In the genomic region with DNA sequence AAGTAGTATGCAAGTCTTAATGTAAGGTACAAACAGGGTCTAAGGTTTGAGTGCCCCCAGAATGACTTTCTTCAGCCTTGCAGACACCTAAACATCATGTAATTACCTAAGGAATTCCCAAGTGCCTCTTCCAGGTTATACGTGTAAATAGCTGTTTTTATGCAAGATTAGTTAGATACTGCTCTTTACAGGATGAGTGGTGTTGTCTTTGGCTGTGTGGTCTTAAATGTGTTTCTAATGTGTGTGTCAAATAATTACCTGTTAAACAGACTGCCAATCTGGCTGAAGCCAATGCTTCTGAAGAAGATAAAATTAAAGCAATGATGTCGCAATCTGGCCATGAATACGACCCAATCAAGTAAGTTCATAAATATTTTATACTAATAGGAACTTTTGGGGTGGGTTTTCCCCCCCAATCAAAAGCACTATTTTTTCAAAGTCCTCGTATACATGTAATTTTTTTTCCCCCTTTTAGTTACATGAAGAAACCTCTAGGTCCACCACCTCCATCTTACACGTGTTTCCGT, we compare ENCODE assay signal across 34 cellular contexts.
"Had no signal": no experiment of that assay in that cellular context is flagged by ENCODE, and none has a peak within 500 bp of the region (broad histone marks: within the 10 kb centered on the region; RNA-seq: fewer than 3 reads in every experiment).

No MANE protein-coding gene starts in this region.

- H3K27ac Mint-ChIP-seq: activated CD8-positive, alpha-beta T cell treated with anti-CD3 and anti-CD28 coated beads for 36 hours; activated naive CD4-positive, alpha-beta T cell treated with anti-CD3 and anti-CD28 coated beads for 36 hours; activated naive CD4-positive, alpha-beta T cell treated with anti-CD3 and anti-CD28 coated beads, Interleukin-2, amount 50 U/mL, for 72 hours; activated T-cell treated with anti-CD3 and anti-CD28 coated beads, Interleukin-2, amount 50 U/mL, for 24 hours; activated T-helper 1 cell treated with anti-CD3 and anti-CD28 coated beads, Interleukin-12 subunit alpha, Interleukin-12 subunit beta, Interleukin-2, Interleukin-4 antibody, amounts not matched to agents 30 ng/mL and 10 ng/mL and 1 ng/mL, durations not matched to agents 14 hours and 24 hours and 36 hours; brain had no signal

- H3K4me3 ChIP-seq: adrenal gland, MG63, Peyer's patch had no signal

- H3K4me3 Mint-ChIP-seq: activated CD4-positive, alpha-beta T cell treated with anti-CD3 and anti-CD28 coated beads, Interleukin-2, amount 10 ng/mL, durations not matched to agents 24 days and 14 days; activated CD8-positive, alpha-beta T cell treated with anti-CD3 and anti-CD28 coated beads for 36 hours; activated naive CD4-positive, alpha-beta T cell treated with anti-CD3 and anti-CD28 coated beads for 36 hours; activated T-cell treated with anti-CD3 and anti-CD28 coated beads, Interleukin-2, amount 50 U/mL, for 24 hours; activated T-helper 1 cell treated with anti-CD3 and anti-CD28 coated beads, Interleukin-12 subunit alpha, Interleukin-12 subunit beta, Interleukin-2, Interleukin-4 antibody, amounts not matched to agents 30 ng/mL and 10 ng/mL and 1 ng/mL, durations not matched to agents 14 hours and 24 hours and 36 hours; brain had no signal

- H3K27me3 Mint-ChIP-seq: activated CD4-positive, alpha-beta T cell treated with anti-CD3 and anti-CD28 coated beads, Interleukin-2, amount 10 ng/mL, durations not matched to agents 24 days and 14 days; activated CD8-positive, alpha-beta T cell treated with anti-CD3 and anti-CD28 coated beads for 36 hours; activated T-cell treated with anti-CD3 and anti-CD28 coated beads, Interleukin-2, amount 50 U/mL, for 24 hours; brain had no signal

- H3K9me3 Mint-ChIP-seq: activated CD4-positive, alpha-beta T cell treated with anti-CD3 and anti-CD28 coated beads, Interleukin-2, amount 10 ng/mL, durations not matched to agents 24 days and 14 days; activated CD8-positive, alpha-beta T cell treated with anti-CD3 and anti-CD28 coated beads for 36 hours; activated naive CD4-positive, alpha-beta T cell treated with anti-CD3 and anti-CD28 coated beads for 36 hours; activated naive CD4-positive, alpha-beta T cell treated with anti-CD3 and anti-CD28 coated beads, Interleukin-2, amount 50 U/mL, for 72 hours; activated T-cell treated with anti-CD3 and anti-CD28 coated beads, Interleukin-2, amount 50 U/mL, for 24 hours; activated T-helper 1 cell treated with anti-CD3 and anti-CD28 coated beads, Interleukin-12 subunit alpha, Interleukin-12 subunit beta, Interleukin-2, Interleukin-4 antibody, amounts not matched to agents 30 ng/mL and 10 ng/mL and 1 ng/mL, durations not matched to agents 14 hours and 24 hours and 36 hours; brain had no signal

- H3K9me3 ChIP-seq: adrenal gland, MG63, Peyer's patch had no signal

- ATAC-seq: activated CD8-positive, alpha-beta T cell treated with anti-CD3 and anti-CD28 coated beads for 36 hours; activated naive CD4-positive, alpha-beta T cell treated with anti-CD3 and anti-CD28 coated beads, Interleukin-2, amount 50 U/mL, for 72 hours; PC-3; Right ventricle myocardium inferior had no signal

- H3K27ac ChIP-seq: Peyer's patch, RWPE1, WERI-Rb-1 had no signal

- FAIRE-seq: bronchial epithelial cell had no signal

- DNase-seq: activated CD4-positive, alpha-beta T cell treated with anti-CD3 and anti-CD28 coated beads, Interleukin-2, amount 10 ng/mL, durations not matched to agents 24 days and 14 days; activated CD4-positive, alpha-beta T cell treated with anti-CD3 and anti-CD28 coated beads, Interleukin-2, amount 50 U/mL, for 4 hours; activated CD8-positive, alpha-beta T cell treated with anti-CD3 and anti-CD28 coated beads for 36 hours; activated gamma-delta T cell treated with Interleukin-2 at 50 U/mL for 16 hours; activated naive CD4-positive, alpha-beta T cell treated with anti-CD3 and anti-CD28 coated beads for 36 hours; activated T-cell treated with anti-CD3 and anti-CD28 coated beads, Interleukin-2, amount 50 U/mL, for 24 hours; adrenal gland; caudate nucleus; cerebellar nuclear complex; Kasumi-1; KG1; MG63; NCI-H1048; NCI-H1105 treated with DMSO at 0.1 percent for 48 hours; NCI-H1436; NCI-H1694; NCI-H2029; NCI-H345; NCI-H748 treated with DMSO at 0.1 percent for 48 hours; NK-92 treated with Interleukin-12 subunit alpha and Interleukin-12 subunit beta, amount 100 ng/mL, for 24 hours; PC-3; Peyer's patch; SIG-M5; SW 1271; T-helper 1 cell; T-helper 2 cell; T-helper 9 cell; WERI-Rb-1 had no signal

- H3K27me3 ChIP-seq: adrenal gland, MG63, Peyer's patch had no signal
